ENCODE assay signal across 8 cellular contexts in the genomic region with DNA sequence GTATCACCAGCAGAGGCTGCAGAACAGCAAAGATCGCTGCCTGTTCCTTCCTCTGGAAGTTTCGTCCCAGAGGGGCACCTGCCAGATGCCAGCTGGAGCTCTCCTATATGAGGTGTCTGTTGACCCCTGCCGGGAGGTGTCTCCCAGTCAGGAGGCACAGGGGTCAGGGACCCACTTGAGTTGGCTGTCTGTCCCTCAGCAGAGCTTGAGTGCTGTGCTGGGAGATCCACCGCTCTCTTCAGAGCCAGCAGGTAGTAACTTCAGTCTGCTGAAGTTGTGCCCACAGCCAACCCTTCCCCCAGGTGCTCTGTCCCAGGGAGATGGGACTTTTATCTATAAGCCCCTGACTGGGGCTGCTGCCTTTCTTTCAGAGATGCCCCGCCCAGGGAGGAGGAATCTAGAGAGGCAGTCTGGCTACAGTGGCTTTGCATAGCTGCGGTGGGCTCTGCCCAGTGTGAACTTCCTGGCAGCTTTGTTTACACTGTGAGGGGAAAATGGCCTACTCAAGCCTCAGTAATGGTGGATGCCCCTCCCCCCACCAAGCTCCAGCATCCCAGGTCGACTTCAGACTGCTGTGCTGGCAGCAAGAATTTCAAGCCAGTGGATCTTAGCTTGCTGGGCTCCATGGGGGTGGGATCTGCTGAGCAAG. TPM values are rescaled to one million over a fixed set of nuclear protein-coding genes. Genes with fewer than 3 reads are reported as not detected.
DNase-seq lines count a peak whose midpoint lies in the region; ATAC-seq, FAIRE-seq and TF ChIP-seq lines count a peak whose summit lies in the region.
"Not testable (repeated sequence)": the region's sequence is repeated elsewhere in the genome, so short reads cannot be mapped to it uniquely, and the experiment has no call there.

No MANE protein-coding gene starts in this region.

- not testable (repeated sequence) for TF ChIP-seq POLR2A in upper lobe of left lung (IDR thresholded peaks at IDR 0.05)

- H3K4me3 Mint-ChIP-seq in activated CD4-positive, alpha-beta T cell treated with anti-CD3 and anti-CD28 coated beads, Interleukin-2, amount 10 ng/mL, durations not matched to agents 7 days and 5 days; endothelial cell (ENCODE audit: unreplicated experiment): not testable (repeated sequence)

- not testable (repeated sequence) for H3K9me3 ChIP-seq in adipocyte (ENCODE audit: control insufficient read depth, low read length); kidney (ENCODE audit: control insufficient read depth in 1 of 2, low read length in 2 of 2); neutrophil; upper lobe of left lung

- ATAC-seq in upper lobe of left lung (ENCODE audit: low FRiP score in 2 of 2): not testable (repeated sequence)

- H3K4me1 Mint-ChIP-seq in activated CD4-positive, alpha-beta T cell treated with anti-CD3 and anti-CD28 coated beads, Interleukin-2, amount 10 ng/mL, durations not matched to agents 7 days and 5 days: peaks cover 42% of the 10 kb centered on the region
- peaks cover 16% of the 10 kb centered on the region for H3K4me1 Mint-ChIP-seq in endothelial cell (ENCODE audit: unreplicated experiment)

- not testable (repeated sequence) for H3K9ac ChIP-seq in adipocyte (ENCODE audit: low read length); kidney (ENCODE audit: low read length in 2 of 2)

- DNase-seq in GM12865 (ENCODE audit: low read depth) (peak; percentile 73), NCI-H526 (lab: John Stamatoyannopoulos, UW) (peak; percentile 63 to 79), adipocyte (ENCODE audit: low read depth) (peak; percentile 33), endothelial cell (ENCODE audit: low spot score) (peak; percentile 40), kidney (peak; percentile 35), upper lobe of left lung (peak in 1 of 2 donors; percentile 57)
- peak; percentile 54 for DNase-seq in activated CD4-positive, alpha-beta T cell treated with anti-CD3 and anti-CD28 coated beads, Interleukin-2, amount 10 ng/mL, durations not matched to agents 7 days and 5 days

- intact Hi-C loops in kidney (cut with DNase I): loop anchor here (10.0 kb wide), 1 partner anchor 158 kb away; no protein-coding TSS in a partner anchor

- H3K36me3 Mint-ChIP-seq in activated CD4-positive, alpha-beta T cell treated with anti-CD3 and anti-CD28 coated beads, Interleukin-2, amount 10 ng/mL, durations not matched to agents 7 days and 5 days (ENCODE audit: low read depth): peaks cover 67% of the 10 kb centered on the region
- H3K36me3 Mint-ChIP-seq in endothelial cell (ENCODE audit: low read depth, unreplicated experiment): peaks cover 63% of the 10 kb centered on the region

- not testable (repeated sequence) for H3K9me3 Mint-ChIP-seq in activated CD4-positive, alpha-beta T cell treated with anti-CD3 and anti-CD28 coated beads, Interleukin-2, amount 10 ng/mL, durations not matched to agents 7 days and 5 days; endothelial cell (ENCODE audit: unreplicated experiment)

- not testable (repeated sequence) for TF ChIP-seq CTCF in GM12865 (IDR thresholded peaks at IDR 0.05; ENCODE audit: insufficient read depth, low read depth, low read length, missing control alignments); endothelial cell (IDR thresholded peaks at IDR 0.05; ENCODE audit: unreplicated experiment); kidney (IDR thresholded peaks at IDR 0.05; ENCODE audit: borderline replicate concordance, extremely low read depth, insufficient read depth); neutrophil (IDR thresholded peaks at IDR 0.05); upper lobe of left lung (IDR thresholded peaks at IDR 0.05)

- H3K36me3 ChIP-seq in adipocyte (ENCODE audit: control insufficient read depth, insufficient read depth, low read length, severe bottlenecking): peaks cover 42% of the 10 kb centered on the region
- peaks cover 14 to 32% of the 10 kb centered on the region in 2 donors for H3K36me3 ChIP-seq in kidney (ENCODE audit: control insufficient read depth in 1 of 2, insufficient read depth in 2 of 2, low read length in 2 of 2)
- peaks cover 66% of the 10 kb centered on the region for H3K36me3 ChIP-seq in neutrophil
- H3K36me3 ChIP-seq in upper lobe of left lung: peaks cover 13 to 81% (median 44%) of the 10 kb centered on the region in 4 donors

- H3K27me3 Mint-ChIP-seq in activated CD4-positive, alpha-beta T cell treated with anti-CD3 and anti-CD28 coated beads, Interleukin-2, amount 10 ng/mL, durations not matched to agents 7 days and 5 days; endothelial cell (ENCODE audit: unreplicated experiment): not testable (repeated sequence)

- FAIRE-seq in kidney (lab: Jason Lieb, UNC): not testable (repeated sequence)

- H3K27ac ChIP-seq in kidney (ENCODE audit: low read depth in 2 of 2, low read length in 2 of 2): not testable (repeated sequence)
- H3K27ac ChIP-seq in neutrophil: peak overlapping the region; percentile 29
- peak overlapping the region; percentile 32 to 54 (median 41) for H3K27ac ChIP-seq in upper lobe of left lung

- CTCF ChIA-PET in activated CD4-positive, alpha-beta T cell treated with anti-CD3 and anti-CD28 coated beads, Interleukin-2, amount 10 ng/mL, durations not matched to agents 7 days and 5 days (lab: Charles Lee): interaction anchor here (1.2 to 1.4 kb wide), 2 partner anchors 10 to 32 kb away, joined by 3 to 4 read pairs; no protein-coding TSS in a partner anchor

- not testable (repeated sequence) for H3K27me3 ChIP-seq in adipocyte (replicated peaks; ENCODE audit: control insufficient read depth, insufficient read depth, low read length); neutrophil; upper lobe of left lung

- not testable (repeated sequence) for H3K4me3 ChIP-seq in GM12865 (ENCODE audit: low read depth, low read length); adipocyte (ENCODE audit: low read length); kidney (ENCODE audit: low read length in 2 of 2); neutrophil (ENCODE audit: low read depth in 1 of 2, low read length in 1 of 2); upper lobe of left lung

- not testable (repeated sequence) for H3K4me1 ChIP-seq in adipocyte (ENCODE audit: control insufficient read depth, insufficient read depth, low read length)
- peaks cover 8 to 14% of the 10 kb centered on the region in 2 donors for H3K4me1 ChIP-seq in kidney (ENCODE audit: control insufficient read depth in 1 of 2, insufficient read depth in 1 of 2, low read depth in 1 of 2, low read length in 2 of 2)
- peaks cover 8 to 12% of the 10 kb centered on the region in 2 experiments for H3K4me1 ChIP-seq in neutrophil (ENCODE audit: control insufficient read depth in 1 of 2, insufficient read depth in 1 of 2, low read depth in 1 of 2, low read length in 1 of 2)
- peaks cover 17 to 28% (median 20%) of the 10 kb centered on the region in 4 donors for H3K4me1 ChIP-seq in upper lobe of left lung

- TF ChIP-seq EP300 in upper lobe of left lung (IDR thresholded peaks at IDR 0.05): not testable (repeated sequence)

- H3K27ac Mint-ChIP-seq in activated CD4-positive, alpha-beta T cell treated with anti-CD3 and anti-CD28 coated beads, Interleukin-2, amount 10 ng/mL, durations not matched to agents 7 days and 5 days: peak overlapping the region; percentile 85
- peak overlapping the region; percentile 72 for H3K27ac Mint-ChIP-seq in endothelial cell (ENCODE audit: unreplicated experiment)

- POLR2A ChIA-PET in activated CD4-positive, alpha-beta T cell treated with anti-CD3 and anti-CD28 coated beads, Interleukin-2, amount 10 ng/mL, durations not matched to agents 7 days and 5 days (lab: Charles Lee): not testable (repeated sequence)

- 52 to 70% methylated on average over 5 to 6 of the region's 7 CpGs for WGBS in upper lobe of left lung, 2 donors

RNA-seq across cellular contexts. Expression of a gene that starts 40.6 kb away (rescaled TPM):
- 10 to 100 TPM; 49.1 to 50.7 TPM for total RNA-seq in activated CD4-positive, alpha-beta T cell treated with anti-CD3 and anti-CD28 coated beads, Interleukin-2, amount 10 ng/mL, durations not matched to agents 7 days and 5 days
- total RNA-seq in endothelial cell (ENCODE audit: unreplicated experiment): 22.9 TPM
- total RNA-seq in kidney: 22.0 TPM
- 15.1 TPM for polyA plus RNA-seq in kidney (ENCODE audit: insufficient read depth, low read depth, low replicate concordance)
- 10 to 100 TPM; 17.2 to 30.4 (median 22.4) TPM for total RNA-seq in upper lobe of left lung

RNA-seq across cellular contexts. Expression of a gene that starts 40.8 kb away (rescaled TPM):
- total RNA-seq in activated CD4-positive, alpha-beta T cell treated with anti-CD3 and anti-CD28 coated beads, Interleukin-2, amount 10 ng/mL, durations not matched to agents 7 days and 5 days: 1 to 10 TPM; 2.5 to 5.2 TPM
- total RNA-seq in endothelial cell (ENCODE audit: unreplicated experiment) (5.9 TPM), kidney (4.3 TPM), upper lobe of left lung (10 to 100 TPM in 1 of 6 donors, 1 to 10 TPM in 5; 3.3 to 10.4 (median 4.7) TPM)
- polyA plus RNA-seq in kidney (ENCODE audit: insufficient read depth, low read depth, low replicate concordance): 4.3 TPM
